Comparison of ENCODE assay signal across 8 cellular contexts in genomic region chr22:26894766-26895485, GRCh38.
DNase-seq lines count a peak whose midpoint lies in the region; TF ChIP-seq lines count a peak whose summit lies in the region.

No MANE protein-coding gene starts in this region.

- H3K36me3 Mint-ChIP-seq in Caco-2 (ENCODE audit: insufficient read depth, unreplicated experiment), result no peaks in the 10 kb centered on the region

- no peak overlapping the region for H3K27ac Mint-ChIP-seq in Caco-2 (ENCODE audit: unreplicated experiment)

- peak; percentile 22 for DNase-seq in activated CD4-positive, alpha-beta T cell treated with anti-CD3 and anti-CD28 coated beads for 48 hours
- no peak for DNase-seq in activated CD4-positive, alpha-beta T cell treated with anti-CD3 and anti-CD28 coated beads, Interleukin-2, amount 50 U/mL, for 1 hour
- DNase-seq in SW480 (ENCODE audit: low spot score) (peak; percentile 38), glomerular endothelial cell (ENCODE audit: extremely low read depth, low read depth, low spot score) (peak; percentile 48), OCI-M1 (lab: John Stamatoyannopoulos, UW) (no peak), Caco-2 (no peak)
- no peak for DNase-seq in activated CD4-positive, alpha-beta T cell treated with anti-CD3 and anti-CD28 coated beads for 1 hour

- no peak for TF ChIP-seq CTCF in Caco-2 (IDR thresholded peaks at IDR 0.05; ENCODE audit: insufficient read depth in 1 of 2, low read depth in 1 of 2, low read length in 1 of 2, severe bottlenecking in 1 of 2, unreplicated experiment in 1 of 2)

- H3K4me3 ChIP-seq in subcutaneous abdominal adipose tissue (ENCODE audit: low read depth in 1 of 5, low read length in 5 of 5) (no peak overlapping the region), Caco-2 (ENCODE audit: low read depth, low read length) (no peak overlapping the region)

- peaks cover 7% of the 10 kb centered on the region for H3K4me1 Mint-ChIP-seq in Caco-2 (ENCODE audit: low read depth, unreplicated experiment)

- BruUV-seq in Caco-2 (replicated peaks; lab: Mats Ljungman, UMichigan), result no TSS peak

- intact Hi-C loops in Caco-2 (cut with micrococcal nuclease; ENCODE audit: unreplicated experiment), result no loop called here

- H3K4me3 Mint-ChIP-seq in Caco-2 (ENCODE audit: unreplicated experiment), result no peak overlapping the region

- H3K27me3 Mint-ChIP-seq in Caco-2 (ENCODE audit: insufficient read depth, unreplicated experiment), result peaks cover 7% of the 10 kb centered on the region

- H3K4me1 ChIP-seq in subcutaneous abdominal adipose tissue (ENCODE audit: control insufficient read depth in 5 of 5, insufficient read depth in 5 of 5, low read length in 5 of 5) (peaks cover 0 to 14% (median 8%) of the 10 kb centered on the region in 5 donors), Caco-2 (no peaks in the 10 kb centered on the region)

- H3K9ac ChIP-seq in subcutaneous abdominal adipose tissue (ENCODE audit: low read length in 5 of 5), result no peak overlapping the region

- H3K36me3 ChIP-seq in subcutaneous abdominal adipose tissue (ENCODE audit: control insufficient read depth in 5 of 5, insufficient read depth in 5 of 5, low read length in 5 of 5) (no peaks in the 10 kb centered on the region), Caco-2 (ENCODE audit: control insufficient read depth, insufficient read depth, low read length) (no peaks in the 10 kb centered on the region)

- H3K27me3 ChIP-seq in subcutaneous abdominal adipose tissue (ENCODE audit: control insufficient read depth in 5 of 5, insufficient read depth in 4 of 5, low read length in 5 of 5) (peaks cover 0 to 2% (median 0%) of the 10 kb centered on the region in 5 donors), Caco-2 (replicated peaks; ENCODE audit: control insufficient read depth, insufficient read depth, low read length) (no peaks in the 10 kb centered on the region)

- CTCF ChIA-PET in Caco-2 (lab: Charles Lee), result no interaction called here

- H3K9me3 ChIP-seq in subcutaneous abdominal adipose tissue (ENCODE audit: control insufficient read depth in 5 of 5, low read length in 5 of 5) (peaks cover 0 to 2% (median 0%) of the 10 kb centered on the region in 5 donors), Caco-2 (no peaks in the 10 kb centered on the region)

- no peaks in the 10 kb centered on the region for H3K9me3 Mint-ChIP-seq in Caco-2 (ENCODE audit: unreplicated experiment)

- peak overlapping the region; percentile 78 for H3K27ac ChIP-seq in subcutaneous abdominal adipose tissue (ENCODE audit: low read depth, low read length)

- POLR2A ChIA-PET in Caco-2 (lab: Charles Lee), result no interaction called here

Comparison
In these comparisons a context has a peak if more than half of its experiments do, and no peak if none do; other contexts are left out.
1. DNase-seq: peak in activated CD4-positive, alpha-beta T cell treated with anti-CD3 and anti-CD28 coated beads for 48 hours (single experiment), SW480 (single experiment) and glomerular endothelial cell (single experiment); none in activated CD4-positive, alpha-beta T cell treated with anti-CD3 and anti-CD28 coated beads, Interleukin-2, amount 50 U/mL, for 1 hour (single experiment), OCI-M1 (single experiment), Caco-2 (0 of 2) and activated CD4-positive, alpha-beta T cell treated with anti-CD3 and anti-CD28 coated beads for 1 hour (single experiment).